24 cellular contexts compared by ENCODE assay signal in genomic region chr15:27770769-27771554, GRCh38.
DNase-seq lines count a peak whose midpoint lies in the region; ATAC-seq, FAIRE-seq and TF ChIP-seq lines count a peak whose summit lies in the region.
"Had no signal": no experiment of that assay in that cellular context is flagged by ENCODE, and none has a peak within 500 bp of the region (broad histone marks: within the 10 kb centered on the region; RNA-seq: fewer than 3 reads in every experiment).

No MANE protein-coding gene starts in this region.

- no peak overlapping the region for H2AFZ ChIP-seq in HepG2 (ENCODE audit: low read length)
- H2AFZ ChIP-seq in K562 (ENCODE audit: low read depth, low read length), result no peak overlapping the region

- TF ChIP-seq EP300 in HepG2 (IDR thresholded peaks at IDR 0.05; ENCODE audit: low read depth in 2 of 2, low read length in 2 of 2) (no peak), HepG2 (CRISPR knock-in tag; IDR thresholded peaks at IDR 0.05; ENCODE audit: borderline replicate concordance) (no peak), K562 (IDR thresholded peaks at IDR 0.05; ENCODE audit: low read length) (no peak)

- no peak for TF ChIP-seq CTCF in HepG2 (CRISPR knock-in tag; IDR thresholded peaks at IDR 0.05)
- no peak for TF ChIP-seq CTCF in right lobe of liver (IDR thresholded peaks at IDR 0.05)
- no peak for TF ChIP-seq CTCF in K562 (IDR thresholded peaks at IDR 0.05 in 2 of 3, conservative IDR thresholded peaks at IDR 0.05 in 1 of 3; ENCODE audit: insufficient read depth in 2 of 3, low read depth in 1 of 3, low read length in 3 of 3)

- intact Hi-C loops in HepG2 (cut with micrococcal nuclease; ENCODE audit: unreplicated experiment), result no loop called here
- intact Hi-C loops in right lobe of liver (cut with DNase I), result no loop called here
- intact Hi-C loops in K562 (cut with micrococcal nuclease), result no loop called here
- intact Hi-C loops in naive thymus-derived CD4-positive, alpha-beta T cell (cut with micrococcal nuclease), result no loop called here

- TF ChIP-seq POLR2A in HepG2 (IDR thresholded peaks at IDR 0.05; ENCODE audit: insufficient read depth in 1 of 2, low read depth in 2 of 2, low read length in 2 of 2), result no peak
- no peak for TF ChIP-seq POLR2A in right lobe of liver (IDR thresholded peaks at IDR 0.05)
- no peak for TF ChIP-seq POLR2A in K562 (conservative IDR thresholded peaks at IDR 0.05)

- FAIRE-seq in HepG2 (lab: Jason Lieb, UNC) (no peak), K562 (lab: Jason Lieb, UNC) (no peak), urothelium cell line (lab: Jason Lieb, UNC) (no peak)
- FAIRE-seq: A204.1, D721Med, G401.6, GM12891 had no signal

- H3K4me1 Mint-ChIP-seq in naive thymus-derived CD4-positive, alpha-beta T cell, result peaks cover 0 to 3% (median 0%) of the 10 kb centered on the region in 7 donors
- H3K4me1 Mint-ChIP-seq: CD14-positive monocyte; CD4-positive, alpha-beta memory T cell; CD4-positive, CD25-positive, alpha-beta regulatory T cell had no signal

- H4K20me1 ChIP-seq in HepG2 (ENCODE audit: insufficient read depth, low read length) (no peaks in the 10 kb centered on the region), K562 (replicated peaks; ENCODE audit: control insufficient read depth, insufficient read depth, low read length) (no peaks in the 10 kb centered on the region)
- H4K20me1 ChIP-seq: BLaER1 had no signal

- H3K9me3 ChIP-seq in HepG2 (ENCODE audit: low read length) (no peaks in the 10 kb centered on the region), right lobe of liver (no peaks in the 10 kb centered on the region), K562 (replicated peaks; ENCODE audit: control insufficient read depth, insufficient read depth, low read depth, low read length) (no peaks in the 10 kb centered on the region)
- H3K9me3 ChIP-seq in naive thymus-derived CD4-positive, alpha-beta T cell (ENCODE audit: control insufficient read depth in 2 of 3, low read length in 3 of 3), result peaks cover 0 to 16% (median 0%) of the 10 kb centered on the region in 3 experiments
- H3K9me3 ChIP-seq: BE2C had no signal

- 58% methylated on average over 26 of the region's 26 CpGs for WGBS in HepG2 (ENCODE audit: low lambda C conversion rate)
- 88% methylated on average over 23 of the region's 26 CpGs for WGBS in right lobe of liver (ENCODE audit: insufficient coverage, low coverage, low lambda C conversion rate, missing lambda C conversion rate)
- 6% methylated on average over 7 of the region's 26 CpGs for WGBS in K562 (ENCODE audit: insufficient coverage, low coverage, missing lambda C conversion rate)

- peaks cover 0 to 11% (median 0%) of the 10 kb centered on the region in 5 donors for H3K36me3 Mint-ChIP-seq in naive thymus-derived CD4-positive, alpha-beta T cell
- H3K36me3 Mint-ChIP-seq: CD14-positive monocyte; CD4-positive, alpha-beta memory T cell; CD4-positive, CD25-positive, alpha-beta regulatory T cell had no signal

- TF ChIP-seq RAD21 in HepG2 (CRISPR knock-in tag; IDR thresholded peaks at IDR 0.05) (no peak), K562 (CRISPR knock-in tag; conservative IDR thresholded peaks at IDR 0.05 in 1 of 2, IDR thresholded peaks at IDR 0.05 in 1 of 2) (no peak)

- H3K4me2 ChIP-seq in HepG2 (ENCODE audit: low read depth, low read length) (no peak overlapping the region), K562 (ENCODE audit: insufficient read depth, low read length) (no peak overlapping the region)
- H3K4me2 ChIP-seq: BLaER1 had no signal

- H3K36me3 ChIP-seq in HepG2 (replicated peaks in 1 of 2; ENCODE audit: control insufficient read depth in 1 of 2, insufficient read depth in 2 of 2, low read length in 2 of 2) (no peaks in the 10 kb centered on the region), right lobe of liver (no peaks in the 10 kb centered on the region), K562 (ENCODE audit: control insufficient read depth, insufficient read depth, low read length) (no peaks in the 10 kb centered on the region)
- no peaks in the 10 kb centered on the region for H3K36me3 ChIP-seq in naive thymus-derived CD4-positive, alpha-beta T cell (ENCODE audit: control insufficient read depth in 2 of 3, insufficient read depth in 3 of 3, low read length in 3 of 3)
- H3K36me3 ChIP-seq: BE2C, BLaER1 had no signal

- BruUV-seq in HepG2 (replicated peaks; lab: Mats Ljungman, UMichigan) (no TSS peak), K562 (replicated peaks; lab: Mats Ljungman, UMichigan) (no TSS peak)

- POLR2A ChIA-PET in HepG2 (lab: Yijun Ruan, JAX), result no interaction called here
- POLR2A ChIA-PET in K562 (lab: Yijun Ruan, JAX), result no interaction called here
- POLR2A ChIA-PET in naive thymus-derived CD4-positive, alpha-beta T cell (lab: Charles Lee), result no interaction called here

- H3K27ac ChIP-seq in HepG2 (ENCODE audit: extremely low read length, insufficient read depth, low read length) (no peak overlapping the region), right lobe of liver (no peak overlapping the region), K562 (ENCODE audit: extremely low read depth, low read depth, low read length) (no peak overlapping the region)
- no peak overlapping the region for H3K27ac ChIP-seq in naive thymus-derived CD4-positive, alpha-beta T cell (ENCODE audit: low read depth, low read length)
- H3K27ac ChIP-seq: BLaER1 had no signal

- H3K4me1 ChIP-seq in HepG2 (ENCODE audit: insufficient read depth, low read length) (no peaks in the 10 kb centered on the region), right lobe of liver (no peaks in the 10 kb centered on the region), K562 (replicated peaks in 1 of 2; ENCODE audit: control insufficient read depth in 2 of 2, insufficient read depth in 2 of 2, low read length in 2 of 2) (peaks cover 0 to 3% of the 10 kb centered on the region in 2 experiments; a peak in 1 of 5 replicates)
- no peaks in the 10 kb centered on the region for H3K4me1 ChIP-seq in naive thymus-derived CD4-positive, alpha-beta T cell (ENCODE audit: control insufficient read depth in 2 of 2, insufficient read depth in 2 of 2, low read length in 2 of 2)
- H3K4me1 ChIP-seq: BE2C, Caco-2 had no signal

- in situ Hi-C loops in HepG2 (cut with HindIII; ENCODE audit: extremely low pct_ligation_motif_present, low pct_unique_long_range_greater_than_20kb), result no loop called here
- in situ Hi-C loops in K562 (cut with MboI), result no loop called here

- ATAC-seq in HepG2 (no peak), right lobe of liver (no peak), K562 (peak; percentile 66; the same call in 2 of the 3 replicates), GM18867 (IDR thresholded peaks at IDR 0.05; ENCODE audit: unreplicated experiment) (no peak)
- ATAC-seq in naive thymus-derived CD4-positive, alpha-beta T cell, result no peak

- H3K27me3 Mint-ChIP-seq in naive thymus-derived CD4-positive, alpha-beta T cell, result peaks cover 0 to 11% (median 0%) of the 10 kb centered on the region in 5 donors
- H3K27me3 Mint-ChIP-seq: CD4-positive, alpha-beta memory T cell; CD4-positive, CD25-positive, alpha-beta regulatory T cell had no signal

- no peak overlapping the region for H3K4me3 ChIP-seq in HepG2 (replicated peaks in 1 of 3; ENCODE audit: insufficient read depth in 1 of 3, low read depth in 2 of 3, low read length in 3 of 3)
- H3K4me3 ChIP-seq in right lobe of liver, result no peak overlapping the region
- H3K4me3 ChIP-seq in K562, result no peak overlapping the region
- no peak overlapping the region for H3K4me3 ChIP-seq in naive thymus-derived CD4-positive, alpha-beta T cell (ENCODE audit: low read length)
- H3K4me3 ChIP-seq: BLaER1 had no signal

- H3K27ac Mint-ChIP-seq in naive thymus-derived CD4-positive, alpha-beta T cell, result no peak overlapping the region
- H3K27ac Mint-ChIP-seq: CD14-positive monocyte; CD4-positive, alpha-beta memory T cell had no signal

- no peak overlapping the region for H3K4me3 Mint-ChIP-seq in naive thymus-derived CD4-positive, alpha-beta T cell
- H3K4me3 Mint-ChIP-seq: CD14-positive monocyte; CD4-positive, alpha-beta memory T cell; CD4-positive, CD25-positive, alpha-beta regulatory T cell had no signal

- CTCF ChIA-PET in HepG2 (lab: Yijun Ruan, JAX; ENCODE audit: low intra/inter-chr PET ratio, low total read pairs), result no interaction called here
- CTCF ChIA-PET in K562 (lab: Yijun Ruan, JAX; ENCODE audit: low intra/inter-chr PET ratio), result no interaction called here
- CTCF ChIA-PET in naive thymus-derived CD4-positive, alpha-beta T cell (lab: Charles Lee), result no interaction called here

- DNase-seq in HepG2 (ENCODE audit: low spot score), result no peak
- no peak for DNase-seq in right lobe of liver
- no peak for DNase-seq in K562 (ENCODE audit: extremely low read depth in 1 of 4, low spot score in 3 of 4)
- peak; percentile 21 for DNase-seq in islet precursor cell
- peak; percentile 37 for DNase-seq in urothelium cell line (ENCODE audit: low spot score)
- no peak for DNase-seq in naive thymus-derived CD4-positive, alpha-beta T cell
- DNase-seq in NCI-H128 (lab: John Stamatoyannopoulos, UW; ENCODE audit: unreplicated experiment), result no peak
- DNase-seq: 8988T; ACHN; BE2C; C1 segment of cervical spinal cord; Caco-2; Calu3; CD4-positive, alpha-beta memory T cell; CD4-positive, CD25-positive, alpha-beta regulatory T cell; DMS79 treated with DMSO at 0.1 percent for 48 hours; GF-D8 had no signal

- H3K79me2 ChIP-seq in HepG2 (ENCODE audit: insufficient read depth, low read length), result no peaks in the 10 kb centered on the region
- H3K79me2 ChIP-seq in K562 (ENCODE audit: control insufficient read depth, insufficient read depth, low read length), result no peaks in the 10 kb centered on the region

- H3K9ac ChIP-seq in HepG2 (ENCODE audit: insufficient read depth, low read depth, low read length) (no peak overlapping the region), K562 (ENCODE audit: insufficient read depth in 1 of 2, low read depth in 2 of 2, low read length in 2 of 2) (no peak overlapping the region)
- H3K9ac ChIP-seq: BLaER1 had no signal

- H3K9me3 Mint-ChIP-seq in naive thymus-derived CD4-positive, alpha-beta T cell, result peaks cover 0 to 23% (median 9%) of the 10 kb centered on the region in 11 donors

- H3K27me3 ChIP-seq in HepG2 (ENCODE audit: control insufficient read depth in 1 of 2, insufficient read depth in 2 of 2, low read length in 2 of 2), result no peaks in the 10 kb centered on the region; a peak in 1 of 5 replicates
- H3K27me3 ChIP-seq in right lobe of liver, result no peaks in the 10 kb centered on the region
- peaks cover 0 to 17% of the 10 kb centered on the region in 2 experiments; a peak in 2 of 5 replicates for H3K27me3 ChIP-seq in K562 (ENCODE audit: control insufficient read depth in 2 of 2, insufficient read depth in 2 of 2, low read length in 2 of 2)
- H3K27me3 ChIP-seq in naive thymus-derived CD4-positive, alpha-beta T cell (ENCODE audit: control insufficient read depth in 2 of 2, insufficient read depth in 2 of 2, low read length in 2 of 2), result no peaks in the 10 kb centered on the region
- H3K27me3 ChIP-seq: BE2C, BLaER1 had no signal

- H3K9me1 ChIP-seq in K562 (ENCODE audit: control insufficient read depth, insufficient read depth, low read length), result no peaks in the 10 kb centered on the region

TF ChIP-seq in HepG2, 621 proteins besides CTCF, POLR2A, EP300 and RAD21 (continues in another document):
- TF ChIP-seq CEBPG (CRISPR knock-in tag; IDR thresholded peaks at IDR 0.05) (no peak), PCBP2 (optimal IDR thresholded peaks at IDR 0.05; ENCODE audit: low read depth, low read length, poor library complexity, severe bottlenecking) (peak; percentile 54)

TF ChIP-seq in K562, 482 proteins besides CTCF, POLR2A, EP300 and RAD21 (continues in another document):
- no peak for TF ChIP-seq KAT2B (IDR thresholded peaks at IDR 0.05; ENCODE audit: low read depth, low read length)

Comparison
In these comparisons a context has a peak if more than half of its experiments do, and no peak if none do; other contexts are left out.
1. DNase-seq: peak in islet precursor cell (single experiment) and urothelium cell line (single experiment); none in HepG2 (single experiment), right lobe of liver (0 of 3), K562 (0 of 4), naive thymus-derived CD4-positive, alpha-beta T cell (0 of 9) and NCI-H128 (single experiment).
2. Of the 241 proteins assayed by ChIP-seq in both HepG2 and K562: peak only in HepG2: PCBP2; only in K562: PCBP1, TFAP4 and ZNF512; in both: none; in neither: 237.